ENCODE assay signal across 15 cellular contexts in the genomic region with DNA sequence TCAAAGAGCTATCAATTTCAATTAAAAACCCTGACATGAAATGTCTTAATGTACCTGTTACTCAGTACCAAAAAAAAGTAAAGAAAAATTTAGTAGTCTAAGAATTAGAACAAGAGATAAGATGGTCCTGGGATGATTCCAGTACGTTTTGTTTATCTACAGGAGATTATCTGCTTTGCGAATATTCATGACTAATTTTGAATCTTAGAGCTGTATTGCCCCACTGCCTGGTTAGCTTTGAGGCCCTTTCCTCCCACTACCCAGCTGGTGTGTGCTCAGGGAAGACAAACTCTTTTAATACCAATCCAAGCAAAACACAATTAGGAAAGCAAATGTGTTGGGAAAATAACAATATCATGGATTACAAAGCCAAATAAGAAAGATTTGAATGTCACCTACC.
DNase-seq lines count a peak whose midpoint lies in the region; ATAC-seq and TF ChIP-seq lines count a peak whose summit lies in the region.
"Had no signal": no experiment of that assay in that cellular context is flagged by ENCODE, and none has a peak within 500 bp of the region (broad histone marks: within the 10 kb centered on the region; RNA-seq: fewer than 3 reads in every experiment).

No MANE protein-coding gene starts in this region.

- ATAC-seq in HG03378 (IDR thresholded peaks at IDR 0.05; ENCODE audit: unreplicated experiment) = no peak
- no peak for ATAC-seq in HG03457 (IDR thresholded peaks at IDR 0.05; ENCODE audit: unreplicated experiment)
- ATAC-seq: A549; CD8-positive, alpha-beta T cell had no signal

- no peak for TF ChIP-seq CTCF in fibroblast of villous mesenchyme (IDR thresholded peaks at IDR 0.05; ENCODE audit: insufficient read depth, low read depth, low read length)

- no peak overlapping the region for H3K4me3 ChIP-seq in fibroblast of villous mesenchyme (ENCODE audit: low read depth, low read length)
- H3K4me3 ChIP-seq: A549, BLaER1 had no signal

- DNase-seq in NCI-H748 (lab: John Stamatoyannopoulos, UW; ENCODE audit: unreplicated experiment) (peak; percentile 25), NCI-H748 treated with DMSO at 0.1 percent for 48 hours (lab: John Stamatoyannopoulos, UW) (no peak), amniotic epithelial cell (ENCODE audit: low read depth) (peak; percentile 90), fibroblast of villous mesenchyme (ENCODE audit: low read depth) (peak; percentile 76), NCI-H1694 (lab: John Stamatoyannopoulos, UW) (no peak), NCI-H510A (lab: John Stamatoyannopoulos, UW) (no peak)
- DNase-seq: AML-193; CD8-positive, alpha-beta T cell; DMS 273 treated with DMSO at 0.1 percent for 48 hours; H9; KG1 had no signal

Comparison
In these comparisons a context has a peak if more than half of its experiments do, and no peak if none do; other contexts are left out.
1. DNase-seq: peak in NCI-H748 (single experiment), amniotic epithelial cell (single experiment) and fibroblast of villous mesenchyme (single experiment); none in NCI-H748 treated with DMSO at 0.1 percent for 48 hours (single experiment), NCI-H1694 (single experiment) and NCI-H510A (single experiment).